8 cellular contexts compared by ENCODE assay signal in the genomic region with DNA sequence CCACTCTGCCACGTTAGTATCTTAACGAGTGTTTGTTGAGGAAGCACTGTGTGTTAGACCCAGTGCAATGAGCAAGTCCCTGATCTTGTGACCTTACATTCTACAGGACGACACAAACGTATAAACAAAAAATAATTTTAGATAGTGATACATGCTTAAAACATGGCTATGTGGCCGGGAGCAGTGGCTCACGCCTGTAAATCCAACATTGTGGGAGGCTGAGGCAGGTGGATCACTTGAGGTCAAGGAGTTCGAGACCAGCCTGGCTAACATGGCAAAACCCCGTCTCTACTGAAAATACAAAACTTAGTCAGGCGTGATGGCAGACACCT. TPM values are rescaled to one million over a fixed set of nuclear protein-coding genes. Genes with fewer than 3 reads are reported as not detected.
DNase-seq lines count a peak whose midpoint lies in the region; ATAC-seq and TF ChIP-seq lines count a peak whose summit lies in the region.

No MANE protein-coding gene starts in this region.

- no TSS peak for BruUV-seq in A673 (replicated peaks; lab: Mats Ljungman, UMichigan)

- peak overlapping the region; percentile 83 for H3K27ac ChIP-seq in A673 (ENCODE audit: low read depth, low read length, poor library complexity, severe bottlenecking)
- H3K27ac ChIP-seq in muscle layer of duodenum (ENCODE audit: low read length), result peak overlapping the region; percentile 93

- H3K4me3 ChIP-seq in A673 (ENCODE audit: low read depth, low read length, poor library complexity, severe bottlenecking) (peak overlapping the region; percentile 59), muscle layer of duodenum (ENCODE audit: low read depth in 1 of 2, low read length in 2 of 2) (peak overlapping the region; percentile 71 to 73)

- no peak for ATAC-seq in central memory CD8-positive, alpha-beta T cell (replicated peaks; ENCODE audit: extremely low read depth, poor library complexity, severe bottlenecking)
- no peak for ATAC-seq in HG03469 (IDR thresholded peaks at IDR 0.05; ENCODE audit: unreplicated experiment)

- POLR2A ChIA-PET in A673 (lab: Charles Lee; ENCODE audit: low non-redundant PET), result no interaction called here

- TF ChIP-seq CTCF in A673 (conservative IDR thresholded peaks at IDR 0.05; ENCODE audit: low read depth, low read length), result no peak

- no peak for DNase-seq in A673 (ENCODE audit: low spot score)
- DNase-seq in central memory CD8-positive, alpha-beta T cell (ENCODE audit: low spot score in 2 of 2), result no peak
- no peak for DNase-seq in GOT3 (lab: John Stamatoyannopoulos, UW)
- DNase-seq in effector CD4-positive, alpha-beta T cell, result no peak
- DNase-seq in hepatic stellate cell (ENCODE audit: low spot score), result no peak

- intact Hi-C loops in A673 (cut with micrococcal nuclease; ENCODE audit: unreplicated experiment), result no loop called here

- no peaks in the 10 kb centered on the region for H3K36me3 Mint-ChIP-seq in IgD-negative memory B cell
- H3K36me3 Mint-ChIP-seq in central memory CD8-positive, alpha-beta T cell (ENCODE audit: insufficient read depth), result peaks cover 4% of the 10 kb centered on the region

- H3K9me3 ChIP-seq in A673 (ENCODE audit: low read depth, low read length, poor library complexity, severe bottlenecking) (no peaks in the 10 kb centered on the region), muscle layer of duodenum (ENCODE audit: control insufficient read depth in 1 of 2, low read length in 2 of 2) (no peaks in the 10 kb centered on the region)

- no peaks in the 10 kb centered on the region for H3K27me3 ChIP-seq in A673 (replicated peaks; ENCODE audit: insufficient read depth, low read depth, low read length, poor library complexity)
- no peaks in the 10 kb centered on the region for H3K27me3 ChIP-seq in muscle layer of duodenum (ENCODE audit: low read depth, low read length)

- no peaks in the 10 kb centered on the region for H3K36me3 ChIP-seq in A673 (ENCODE audit: insufficient read depth, low read length, poor library complexity, severe bottlenecking)
- H3K36me3 ChIP-seq in muscle layer of duodenum (ENCODE audit: control insufficient read depth in 1 of 2, insufficient read depth in 2 of 2, low read length in 2 of 2), result no peaks in the 10 kb centered on the region

- H3K27ac Mint-ChIP-seq in IgD-negative memory B cell, result peak overlapping the region; percentile 70 to 94 (median 80)
- peak overlapping the region; percentile 95 for H3K27ac Mint-ChIP-seq in central memory CD8-positive, alpha-beta T cell (ENCODE audit: low read depth)

- no peaks in the 10 kb centered on the region for H3K9me3 Mint-ChIP-seq in IgD-negative memory B cell
- H3K9me3 Mint-ChIP-seq in central memory CD8-positive, alpha-beta T cell, result no peaks in the 10 kb centered on the region

- H3K4me1 Mint-ChIP-seq in IgD-negative memory B cell, result peaks cover 25 to 30% (median 28%) of the 10 kb centered on the region in 3 donors
- H3K4me1 Mint-ChIP-seq in central memory CD8-positive, alpha-beta T cell, result peaks cover 20% of the 10 kb centered on the region

- H3K4me1 ChIP-seq in A673 (ENCODE audit: insufficient read depth, low read length, poor library complexity, severe bottlenecking), result peaks cover 20% of the 10 kb centered on the region
- H3K4me1 ChIP-seq in muscle layer of duodenum (ENCODE audit: control insufficient read depth in 1 of 2, insufficient read depth in 2 of 2, low read length in 2 of 2), result peaks cover 7 to 28% of the 10 kb centered on the region in 2 donors

- no peaks in the 10 kb centered on the region for H3K27me3 Mint-ChIP-seq in IgD-negative memory B cell
- H3K27me3 Mint-ChIP-seq in central memory CD8-positive, alpha-beta T cell, result no peaks in the 10 kb centered on the region

- peak overlapping the region; percentile 83 to 95 (median 89) for H3K4me3 Mint-ChIP-seq in IgD-negative memory B cell
- H3K4me3 Mint-ChIP-seq in central memory CD8-positive, alpha-beta T cell, result peak overlapping the region; percentile 79

- CTCF ChIA-PET in A673 (lab: Charles Lee), result no interaction called here

RNA-seq across cellular contexts. Expression of gene MTX1, which starts 19.6 kb away (rescaled TPM):
- 65.2 and 75.9 TPM in 2 replicates for total RNA-seq in A673 (2021)
- polyA plus RNA-seq in IgD-negative memory B cell, result 41.7 TPM

RNA-seq across cellular contexts. Expression of gene THBS3, which starts 20.4 kb away (rescaled TPM):
- 23.2 and 29.7 TPM in 2 replicates for total RNA-seq in A673 (2021)
- polyA plus RNA-seq in IgD-negative memory B cell, result 1.4 TPM

RNA-seq across cellular contexts. Expression of gene ENTREP3, which starts 27.2 kb away (rescaled TPM):
- total RNA-seq in A673 (2021), result 72.5 and 75.5 TPM in 2 replicates
- polyA plus RNA-seq in IgD-negative memory B cell, result 1.7 TPM

RNA-seq across cellular contexts. Expression of gene SCAMP3, which starts 34.1 kb away (rescaled TPM):
- 109 and 115 TPM in 2 replicates for total RNA-seq in A673 (2021)
- polyA plus RNA-seq in IgD-negative memory B cell, result 144 TPM

RNA-seq across cellular contexts. Expression of gene CLK2, which starts 45.2 kb away (rescaled TPM):
- 70.2 and 79.1 TPM in 2 replicates for total RNA-seq in A673 (2021)
- polyA plus RNA-seq in IgD-negative memory B cell, result 19.7 TPM
